In genomic region chr2:232320038-232320790, GRCh38 we compare ENCODE assay signal across 2 cellular contexts.
TF ChIP-seq lines count a peak whose summit lies in the region.

No MANE protein-coding gene starts in this region.

TF ChIP-seq in GM23338, 12 proteins besides CTCF, POLR2A, EP300 and RAD21 (continued from another document):
- no peak for TF ChIP-seq ZNF462 (CRISPR knock-in tag; IDR thresholded peaks at IDR 0.05)
- TF ChIP-seq ZNF331 (CRISPR knock-in tag; IDR thresholded peaks at IDR 0.05; ENCODE audit: low read depth), result no peak
- TF ChIP-seq EZH2 (IDR thresholded peaks at IDR 0.05; ENCODE audit: low read depth, unreplicated experiment), result no peak
- no peak for TF ChIP-seq REST (IDR thresholded peaks at IDR 0.05; ENCODE audit: unreplicated experiment)
- no peak for TF ChIP-seq ZNF114 (CRISPR knock-in tag; IDR thresholded peaks at IDR 0.05)
- TF ChIP-seq NANOG (IDR thresholded peaks at IDR 0.05; ENCODE audit: borderline replicate concordance), result no peak
- no peak for TF ChIP-seq STAT1 (IDR thresholded peaks at IDR 0.05; ENCODE audit: unreplicated experiment)
- no peak for TF ChIP-seq ETS1 (IDR thresholded peaks at IDR 0.05)
- TF ChIP-seq POLR2AphosphoS5 (IDR thresholded peaks at IDR 0.05; ENCODE audit: low read depth), result no peak
- no peak for TF ChIP-seq EZH2phosphoT487 (IDR thresholded peaks at IDR 0.05; ENCODE audit: unreplicated experiment)
- no peak for TF ChIP-seq CREB1 (CRISPR knock-in tag; IDR thresholded peaks at IDR 0.05; ENCODE audit: low read depth)

TF ChIP-seq in HEK293T, 16 proteins besides CTCF, POLR2A, EP300 and RAD21 (continued from another document):
- TF ChIP-seq L3MBTL2 (conservative IDR thresholded peaks at IDR 0.05), result no peak
- no peak for TF ChIP-seq LEF1 (IDR thresholded peaks at IDR 0.05; ENCODE audit: borderline replicate concordance)
- TF ChIP-seq SP1 (IDR thresholded peaks at IDR 0.05), result no peak
- no peak for TF ChIP-seq BHLHE40 (IDR thresholded peaks at IDR 0.05; ENCODE audit: borderline replicate concordance)
- TF ChIP-seq SUZ12 (IDR thresholded peaks at IDR 0.05), result no peak
